25 cellular contexts compared by ENCODE assay signal in genomic region chrX:24610540-24610939, GRCh38. TPM values are rescaled to one million over a fixed set of nuclear protein-coding genes. Genes with fewer than 3 reads are reported as not detected.
A peak's percentile ranks its signal among the peaks of the same experiment; 100 is the strongest.
DNase-seq lines count a peak whose midpoint lies in the region; ATAC-seq, FAIRE-seq and TF ChIP-seq lines count a peak whose summit lies in the region.
"Had no signal": no experiment of that assay in that cellular context is flagged by ENCODE, and none has a peak within 500 bp of the region (broad histone marks: within the 10 kb centered on the region; RNA-seq: fewer than 3 reads in every experiment).

No MANE protein-coding gene starts in this region.

- H3K4me2 ChIP-seq in HepG2 (ENCODE audit: low read depth, low read length), result no peak overlapping the region
- no peak overlapping the region for H3K4me2 ChIP-seq in K562 (ENCODE audit: insufficient read depth, low read length)
- no peak overlapping the region for H3K4me2 ChIP-seq in hepatocyte
- H3K4me2 ChIP-seq: BLaER1 treated with 17β-estradiol and CSF1 and Interleukin-3, amounts not matched to agents 10 nM and 100 nM had no signal

- DNase-seq in HepG2 (ENCODE audit: low spot score) (no peak), right lobe of liver (no peak), K562 (ENCODE audit: extremely low read depth in 1 of 4, low spot score in 3 of 4) (no peak), hepatocyte (ENCODE audit: low spot score) (no peak), RWPE1 (ENCODE audit: low spot score) (no peak), OCI-M1 (lab: John Stamatoyannopoulos, UW) (no peak)
- DNase-seq in stimulated activated CD4-positive, alpha-beta T cell treated with anti-CD3 and anti-CD28 coated beads, Interleukin-4, amount 100 ng/mL, for 4 hours, result no peak
- DNase-seq: ACHN; AML-193; BE2C; CD4-positive, alpha-beta T cell; CD8-positive, alpha-beta memory T cell; DMS 273 treated with DMSO at 0.1 percent for 48 hours; DMS79; EL; GDM1; GM23248; H9 had no signal

- H3K27ac ChIP-seq in HepG2 (ENCODE audit: extremely low read length, insufficient read depth, low read length), result no peak overlapping the region
- H3K27ac ChIP-seq in right lobe of liver, result no peak overlapping the region
- H3K27ac ChIP-seq in K562 (ENCODE audit: extremely low read depth, low read depth, low read length), result no peak overlapping the region
- H3K27ac ChIP-seq in hepatocyte, result no peak overlapping the region
- H3K27ac ChIP-seq in RWPE1, result no peak overlapping the region
- H3K27ac ChIP-seq: 22Rv1; BLaER1 treated with 17β-estradiol and CSF1 and Interleukin-3, amounts not matched to agents 10 nM and 100 nM; GM23248 had no signal

- H3K79me2 ChIP-seq in HepG2 (ENCODE audit: insufficient read depth, low read length) (no peaks in the 10 kb centered on the region), K562 (ENCODE audit: control insufficient read depth, insufficient read depth, low read length) (no peaks in the 10 kb centered on the region), hepatocyte (no peaks in the 10 kb centered on the region)

- intact Hi-C loops in HepG2 (cut with micrococcal nuclease; ENCODE audit: unreplicated experiment), result no loop called here
- intact Hi-C loops in right lobe of liver (cut with DNase I), result no loop called here
- intact Hi-C loops in K562 (cut with micrococcal nuclease), result no loop called here

- WGBS in HepG2 (ENCODE audit: low lambda C conversion rate), result 14% methylated on average over 1 of the region's 1 CpG
- 10% methylated on average over 1 of the region's 1 CpG for WGBS in right lobe of liver (ENCODE audit: insufficient coverage, low coverage, low lambda C conversion rate, missing lambda C conversion rate)
- WGBS in K562 (ENCODE audit: insufficient coverage, low coverage, missing lambda C conversion rate), result 0% methylated on average over 1 of the region's 1 CpG
- 48% methylated on average over 1 of the region's 1 CpG for WGBS in hepatocyte (ENCODE audit: low lambda C conversion rate, missing lambda C conversion rate)

- TF ChIP-seq EP300 in HepG2 (IDR thresholded peaks at IDR 0.05; ENCODE audit: low read depth in 2 of 2, low read length in 2 of 2), result no peak
- no peak for TF ChIP-seq EP300 in HepG2 (CRISPR knock-in tag; IDR thresholded peaks at IDR 0.05; ENCODE audit: borderline replicate concordance)
- no peak for TF ChIP-seq EP300 in K562 (IDR thresholded peaks at IDR 0.05; ENCODE audit: low read length)

- H3K4me3 ChIP-seq in HepG2 (replicated peaks in 1 of 3; ENCODE audit: insufficient read depth in 1 of 3, low read depth in 2 of 3, low read length in 3 of 3), result no peak overlapping the region
- no peak overlapping the region for H3K4me3 ChIP-seq in right lobe of liver
- no peak overlapping the region for H3K4me3 ChIP-seq in K562
- H3K4me3 ChIP-seq in hepatocyte, result no peak overlapping the region
- H3K4me3 ChIP-seq: BLaER1 treated with 17β-estradiol and CSF1 and Interleukin-3, amounts not matched to agents 10 nM and 100 nM; GM12878; GM23248 had no signal

- no peaks in the 10 kb centered on the region for H3K9me1 ChIP-seq in K562 (ENCODE audit: control insufficient read depth, insufficient read depth, low read length)

- H3K4me1 ChIP-seq in HepG2 (ENCODE audit: insufficient read depth, low read length) (peaks cover 26% of the 10 kb centered on the region), right lobe of liver (no peaks in the 10 kb centered on the region), K562 (replicated peaks in 1 of 2; ENCODE audit: control insufficient read depth in 2 of 2, insufficient read depth in 2 of 2, low read length in 2 of 2) (no peaks in the 10 kb centered on the region), hepatocyte (ENCODE audit: insufficient read depth) (peaks cover 5% of the 10 kb centered on the region)
- H3K4me1 ChIP-seq: BE2C; BLaER1 treated with 17β-estradiol and CSF1 and Interleukin-3, amounts not matched to agents 10 nM and 100 nM had no signal

- H3K36me3 ChIP-seq in HepG2 (replicated peaks in 1 of 2; ENCODE audit: control insufficient read depth in 1 of 2, insufficient read depth in 2 of 2, low read length in 2 of 2), result no peaks in the 10 kb centered on the region
- H3K36me3 ChIP-seq in right lobe of liver, result no peaks in the 10 kb centered on the region
- H3K36me3 ChIP-seq in K562 (ENCODE audit: control insufficient read depth, insufficient read depth, low read length), result no peaks in the 10 kb centered on the region
- H3K36me3 ChIP-seq in hepatocyte (replicated peaks; ENCODE audit: insufficient read depth, low read depth), result no peaks in the 10 kb centered on the region
- H3K36me3 ChIP-seq: BE2C; BLaER1 treated with 17β-estradiol and CSF1 and Interleukin-3, amounts not matched to agents 10 nM and 100 nM had no signal

- no peaks in the 10 kb centered on the region for H3K9me3 ChIP-seq in HepG2 (ENCODE audit: low read length)
- H3K9me3 ChIP-seq in right lobe of liver, result no peaks in the 10 kb centered on the region
- no peaks in the 10 kb centered on the region for H3K9me3 ChIP-seq in K562 (replicated peaks; ENCODE audit: control insufficient read depth, insufficient read depth, low read depth, low read length)
- H3K9me3 ChIP-seq in hepatocyte (ENCODE audit: low read depth), result no peaks in the 10 kb centered on the region
- H3K9me3 ChIP-seq: BE2C; BLaER1 treated with 17β-estradiol and CSF1 and Interleukin-3, amounts not matched to agents 10 nM and 100 nM had no signal

- BruUV-seq in HepG2 (replicated peaks; lab: Mats Ljungman, UMichigan) (no TSS peak), K562 (replicated peaks; lab: Mats Ljungman, UMichigan) (no TSS peak)

- H2AFZ ChIP-seq in HepG2 (ENCODE audit: low read length) (no peak overlapping the region), K562 (ENCODE audit: low read depth, low read length) (no peak overlapping the region), hepatocyte (peak overlapping the region; percentile 17)
- H2AFZ ChIP-seq: GM23248 had no signal

- H3K9me2 ChIP-seq in hepatocyte (replicated peaks; ENCODE audit: insufficient read depth), result no peaks in the 10 kb centered on the region

- TF ChIP-seq POLR2A in HepG2 (IDR thresholded peaks at IDR 0.05; ENCODE audit: insufficient read depth in 1 of 2, low read depth in 2 of 2, low read length in 2 of 2) (no peak), right lobe of liver (IDR thresholded peaks at IDR 0.05) (no peak), K562 (conservative IDR thresholded peaks at IDR 0.05) (no peak)

- in situ Hi-C loops in HepG2 (cut with HindIII; ENCODE audit: extremely low pct_ligation_motif_present, low pct_unique_long_range_greater_than_20kb), result no loop called here
- in situ Hi-C loops in K562 (cut with MboI), result no loop called here

- no peak for TF ChIP-seq RAD21 in HepG2 (CRISPR knock-in tag; IDR thresholded peaks at IDR 0.05)
- TF ChIP-seq RAD21 in K562 (CRISPR knock-in tag; conservative IDR thresholded peaks at IDR 0.05 in 1 of 2, IDR thresholded peaks at IDR 0.05 in 1 of 2), result no peak

- H3K27me3 ChIP-seq in HepG2 (ENCODE audit: control insufficient read depth in 1 of 2, insufficient read depth in 2 of 2, low read length in 2 of 2) (no peaks in the 10 kb centered on the region), right lobe of liver (no peaks in the 10 kb centered on the region), K562 (ENCODE audit: control insufficient read depth in 2 of 2, insufficient read depth in 2 of 2, low read length in 2 of 2) (peaks cover 0 to 6% of the 10 kb centered on the region in 2 experiments; a peak in 2 of 5 replicates), hepatocyte (no peaks in the 10 kb centered on the region)
- H3K27me3 ChIP-seq: BE2C had no signal

- FAIRE-seq in HepG2 (lab: Jason Lieb, UNC), result no peak
- FAIRE-seq in K562 (lab: Jason Lieb, UNC), result no peak
- FAIRE-seq: D721Med, GM12878, GM19239 had no signal

- H4K20me1 ChIP-seq in HepG2 (ENCODE audit: insufficient read depth, low read length) (no peaks in the 10 kb centered on the region), K562 (replicated peaks; ENCODE audit: control insufficient read depth, insufficient read depth, low read length) (no peaks in the 10 kb centered on the region), hepatocyte (ENCODE audit: insufficient read depth, poor library complexity, severe bottlenecking) (no peaks in the 10 kb centered on the region)
- H4K20me1 ChIP-seq: BLaER1 treated with 17β-estradiol and CSF1 and Interleukin-3, amounts not matched to agents 10 nM and 100 nM had no signal

- POLR2A ChIA-PET in HepG2 (lab: Yijun Ruan, JAX), result no interaction called here
- POLR2A ChIA-PET in K562 (lab: Yijun Ruan, JAX), result interaction anchor here (0.7 kb wide), 1 partner anchor 13 kb away, joined by 3 read pairs; no protein-coding TSS in a partner anchor
- POLR2A ChIA-PET in RWPE1 (lab: Yijun Ruan, JAX; ENCODE audit: low non-redundant PET), result no interaction called here

- H3K9ac ChIP-seq in HepG2 (ENCODE audit: insufficient read depth, low read depth, low read length), result no peak overlapping the region
- no peak overlapping the region for H3K9ac ChIP-seq in K562 (ENCODE audit: insufficient read depth in 1 of 2, low read depth in 2 of 2, low read length in 2 of 2)
- H3K9ac ChIP-seq: BLaER1 treated with 17β-estradiol and CSF1 and Interleukin-3, amounts not matched to agents 10 nM and 100 nM; GM23248 had no signal

- ATAC-seq in HepG2 (no peak), right lobe of liver (no peak), K562 (no peak), HG03460 (IDR thresholded peaks at IDR 0.05; ENCODE audit: unreplicated experiment) (no peak)
- ATAC-seq: GM12878, HCT116 had no signal

- TF ChIP-seq CTCF in HepG2 (CRISPR knock-in tag; IDR thresholded peaks at IDR 0.05), result no peak
- no peak for TF ChIP-seq CTCF in right lobe of liver (IDR thresholded peaks at IDR 0.05)
- TF ChIP-seq CTCF in K562 (IDR thresholded peaks at IDR 0.05 in 2 of 3, conservative IDR thresholded peaks at IDR 0.05 in 1 of 3; ENCODE audit: insufficient read depth in 2 of 3, low read depth in 1 of 3, low read length in 3 of 3), result no peak
- TF ChIP-seq CTCF in hepatocyte (IDR thresholded peaks at IDR 0.05; ENCODE audit: poor library complexity), result no peak
- no peak for TF ChIP-seq CTCF in RWPE1 (conservative IDR thresholded peaks at IDR 0.05; ENCODE audit: low read depth)

- CTCF ChIA-PET in HepG2 (lab: Yijun Ruan, JAX; ENCODE audit: low intra/inter-chr PET ratio, low total read pairs) (no interaction called here), K562 (lab: Yijun Ruan, JAX; ENCODE audit: low intra/inter-chr PET ratio) (no interaction called here), RWPE1 (lab: Yijun Ruan, JAX) (interaction anchor here (0.7 kb wide), 1 partner anchor 992 kb away, joined by 4 read pairs; no protein-coding TSS in a partner anchor)

RNA-seq across cellular contexts. Expression of gene PCYT1B, which starts 36.6 kb away (rescaled TPM):
- total RNA-seq in HepG2 (2016; rRNA removed; fragmentation: Illumina TruSeq; extraction: Trizol) (9.2 and 15.9 TPM in 2 replicates), right lobe of liver (under 1 TPM in 4 of 6 experiments, not detected in 2; 0.04 to 0.20 (median 0.08) TPM), K562 (2014; rRNA removed) (0.04 and 0.05 TPM in 2 replicates), K562 (2014; rRNA removed; fragmentation: Illumina TruSeq; extraction: Trizol) (0.10 and 0.11 TPM in 2 replicates), K562 (2015; rRNA removed; fragmentation: Illumina TruSeq; extraction: Trizol) (0.04 and 0.19 TPM in 2 replicates), K562 (2021) (0.07 and 0.13 TPM in 2 replicates), hepatocyte (17.1 and 19.8 TPM in 2 replicates)
- 1.7 and 1.9 TPM in 2 replicates for total RNA-seq in HepG2 (2016; cell fraction: cytosol; rRNA removed; fragmentation: Illumina TruSeq; extraction: Trizol; ENCODE audit: low read depth)
- total RNA-seq in HepG2 (2016; cell fraction: insoluble cytoplasmic fraction; rRNA removed; fragmentation: Illumina TruSeq; extraction: Trizol), result 9.1 and 14.7 TPM in 2 replicates
- 3.4 TPM in 2 replicates for total RNA-seq in HepG2 (2016; cell fraction: membrane; rRNA removed; fragmentation: Illumina TruSeq; extraction: Trizol)
- 5.7 and 7.7 TPM in 2 replicates for total RNA-seq in HepG2 (2016; cell fraction: nucleus; rRNA removed; fragmentation: Illumina TruSeq; extraction: Trizol)
- polyA plus RNA-seq in HepG2 (2011; rRNA removed) (3.8 and 6.1 TPM in 2 replicates), K562 (2011; rRNA removed) (0.04 and 0.18 TPM in 2 replicates), K562 (2014; fragmentation: Illumina TruSeq; extraction: Trizol) (0.06 and 0.34 TPM in 2 replicates), K562 (2014; fragmentation: Nextera tagmentation; extraction: Ambion mirVana) (under 1 TPM in 1 of 2 experiments, not detected in 1; 0.04 TPM), K562 (2014; rRNA removed) (0.03 and 0.07 TPM in 2 replicates), hepatocyte (5.8 and 7.8 TPM in 2 replicates)
- polyA plus RNA-seq in HepG2 (2011; cell fraction: cytosol; rRNA removed), result 3.0 and 3.8 TPM in 2 replicates
- 3.2 and 3.7 TPM in 2 replicates for polyA plus RNA-seq in HepG2 (2011; cell fraction: nucleus; rRNA removed)
- 0.72 and 1.4 TPM in 2 replicates for polyA plus RNA-seq in HepG2 (2012)
- polyA plus RNA-seq in HepG2 (2016; cell fraction: cytosol; fragmentation: Illumina TruSeq; extraction: Trizol; ENCODE audit: low read depth), result 1.5 TPM in 2 replicates
- polyA plus RNA-seq in HepG2 (2016; cell fraction: insoluble cytoplasmic fraction; fragmentation: Illumina TruSeq; extraction: Trizol; ENCODE audit: low read depth), result 10.8 and 11.6 TPM in 2 replicates
- 2.1 and 2.3 TPM in 2 replicates for polyA plus RNA-seq in HepG2 (2016; cell fraction: membrane; fragmentation: Illumina TruSeq; extraction: Trizol; ENCODE audit: low read depth)
- 7.3 and 9.5 TPM in 2 replicates for polyA plus RNA-seq in HepG2 (2016; cell fraction: nucleus; fragmentation: Illumina TruSeq; extraction: Trizol; ENCODE audit: insufficient read depth, low read depth)
- polyA minus RNA-seq in HepG2 (2011; rRNA and poly(A)+ RNA removed; ENCODE audit: low replicate concordance), result 8.9 TPM in 1 of 2 replicates, not detected in the other
- 3.4 and 5.6 TPM in 2 replicates for polyA minus RNA-seq in HepG2 (2011; cell fraction: cytosol; rRNA and poly(A)+ RNA removed)
- polyA minus RNA-seq in HepG2 (2011; cell fraction: nucleus; rRNA and poly(A)+ RNA removed), result 2.3 and 3.0 TPM in 2 replicates
- total RNA-seq in K562 (2011; cell fraction: chromatin; rRNA removed; ENCODE audit: low replicate concordance), result not detected in 2 replicates
- not detected in 2 replicates for total RNA-seq in K562 (2011; cell fraction: nucleolus; rRNA removed)
- total RNA-seq in K562 (2011; cell fraction: nucleoplasm; rRNA removed), result not detected in 2 replicates
- 0.03 and 0.10 TPM in 2 replicates for polyA plus RNA-seq in K562 (2011; cell fraction: cytosol; rRNA removed)
- polyA plus RNA-seq in K562 (2011; cell fraction: nucleus; rRNA removed), result 0.04 and 0.14 TPM in 2 replicates
- 0.12 and 0.23 TPM in 2 replicates for polyA plus RNA-seq in K562 (2012)
- 0.42 TPM in 1 of 2 replicates, not detected in the other for polyA minus RNA-seq in K562 (2011; rRNA and poly(A)+ RNA removed)
- 0.29 TPM in 1 of 2 replicates, not detected in the other for polyA minus RNA-seq in K562 (2011; cell fraction: cytosol; rRNA and poly(A)+ RNA removed)
- not detected in 2 replicates for polyA minus RNA-seq in K562 (2011; cell fraction: nucleus; rRNA and poly(A)+ RNA removed)
- total RNA-seq: CD4-positive, alpha-beta T cell; CD8-positive, alpha-beta memory T cell; GM23248 had no signal
- polyA plus RNA-seq: CD8-positive, alpha-beta memory T cell; GM12878; GM23248 had no signal

Comparison
In these comparisons a context has a peak if more than half of its experiments do, and no peak if none do; other contexts are left out.
1. Of the 241 proteins assayed by ChIP-seq in both HepG2 and K562: peak only in HepG2: none; only in K562: MAFG; in both: MAFF and MAFK; in neither: 238.